In the genomic region with DNA sequence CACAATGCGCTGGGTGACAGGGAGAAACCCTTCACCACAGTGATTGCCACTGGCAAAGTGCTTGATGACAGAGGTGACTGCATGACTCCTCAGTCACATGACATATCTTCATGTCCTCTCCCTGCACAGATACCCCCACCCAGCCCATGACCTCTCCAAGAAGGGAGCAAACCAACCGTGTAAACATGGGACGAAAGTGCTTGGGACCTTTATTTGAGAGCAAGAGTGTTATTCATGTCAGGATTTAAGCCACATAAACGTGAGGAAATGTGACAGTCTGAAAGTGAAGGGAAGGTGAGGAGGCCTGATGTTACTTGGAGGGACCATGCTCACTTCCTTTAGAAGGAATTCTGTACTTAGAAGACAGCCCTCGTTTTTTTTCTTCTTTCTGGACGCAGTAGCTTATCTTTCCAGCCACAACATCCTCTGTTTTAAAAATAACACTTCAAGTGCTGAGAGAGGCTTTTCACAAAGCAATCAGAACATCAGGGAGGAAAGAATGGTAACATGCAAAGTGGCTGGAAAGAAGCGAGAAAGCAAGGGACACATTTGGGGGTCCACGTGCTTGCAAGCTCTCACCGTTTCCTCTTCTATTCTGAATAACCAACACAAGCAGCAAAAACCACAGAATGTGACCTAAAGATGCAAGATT, we compare ENCODE assay signal across 1 cellular context.
TF ChIP-seq lines count a peak whose summit lies in the region.

No MANE protein-coding gene starts in this region.

TF ChIP-seq in endothelial cell of umbilical vein, 7 proteins besides CTCF, POLR2A, EP300 and RAD21:
- TF ChIP-seq EZH2 (IDR thresholded peaks at IDR 0.05; ENCODE audit: borderline replicate concordance, low read depth, low read length, severe bottlenecking) = no peak
- TF ChIP-seq GATA2 (IDR thresholded peaks at IDR 0.05; ENCODE audit: insufficient read depth, insufficient read length, low read depth, low read length) = peak; percentile 74
- peak; percentile 50 for TF ChIP-seq POLR2AphosphoS5 (IDR thresholded peaks at IDR 0.05; ENCODE audit: insufficient read depth, low read depth, low read length)
- no peak for TF ChIP-seq JUN (IDR thresholded peaks at IDR 0.05; ENCODE audit: borderline replicate concordance, insufficient read depth, insufficient read length, low read depth)
- no peak for TF ChIP-seq FOS (IDR thresholded peaks at IDR 0.05; ENCODE audit: borderline replicate concordance, insufficient read depth, low read length)
- TF ChIP-seq, protein P1, sequence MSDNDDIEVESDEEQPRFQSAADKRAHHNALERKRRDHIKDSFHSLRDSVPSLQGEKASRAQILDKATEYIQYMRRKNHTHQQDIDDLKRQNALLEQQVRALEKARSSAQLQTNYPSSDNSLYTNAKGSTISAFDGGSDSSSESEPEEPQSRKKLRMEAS (IDR thresholded peaks at IDR 0.05; ENCODE audit: insufficient read depth, insufficient read length) = peak; percentile 60
